Comparison of ENCODE assay signal across 8 cellular contexts in the genomic region with DNA sequence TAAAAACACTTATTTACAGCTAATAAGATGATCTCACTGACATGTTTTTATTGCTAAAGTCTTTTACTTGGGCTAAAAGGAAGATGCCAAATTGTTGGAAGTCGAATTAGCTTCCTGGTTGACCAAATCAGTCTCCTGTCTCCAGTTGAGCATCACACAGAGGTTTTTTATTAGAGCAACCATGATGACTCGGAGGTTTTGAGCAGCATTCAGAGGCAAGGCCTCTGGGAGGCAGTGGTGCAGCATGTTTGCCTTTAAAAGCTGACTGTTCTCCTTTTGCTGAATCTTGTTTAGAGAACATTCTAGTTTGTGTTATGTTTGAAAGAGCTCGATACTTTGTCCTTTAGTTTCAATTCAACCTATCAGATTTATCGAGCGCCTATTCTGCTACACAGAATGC. TPM values are rescaled to one million over a fixed set of nuclear protein-coding genes. Genes with fewer than 3 reads are reported as not detected.
DNase-seq lines count a peak whose midpoint lies in the region; ATAC-seq and TF ChIP-seq lines count a peak whose summit lies in the region.

No MANE protein-coding gene starts in this region.

- no CpG with 5 or more reads among the region's 5 CpGs for WGBS in trophoblast cell (ENCODE audit: extremely low coverage, insufficient coverage, insufficient read length)

- peaks cover 7% of the 10 kb centered on the region for H3K4me1 Mint-ChIP-seq in activated T-cell treated with anti-CD3 and anti-CD28 coated beads, Interleukin-2, amount 50 U/mL, for 24 hours (ENCODE audit: low read depth)

- H2BK120ac ChIP-seq in trophoblast cell (ENCODE audit: insufficient read depth, low read length, poor library complexity), result no peak overlapping the region

- H3K14ac ChIP-seq in trophoblast cell (ENCODE audit: low read length), result no peak overlapping the region

- H3K27me3 ChIP-seq in BJ (ENCODE audit: control insufficient read depth, insufficient read depth, low read length) (peaks cover 3% of the 10 kb centered on the region; the same call in 1 of the 2 replicates), trophoblast cell (ENCODE audit: insufficient read depth, low read length) (peaks cover 12% of the 10 kb centered on the region)

- H2BK5ac ChIP-seq in trophoblast cell (ENCODE audit: low read depth, low read length, poor library complexity), result no peak overlapping the region

- H3K9me3 ChIP-seq in HEK293 (ENCODE audit: control insufficient read depth, insufficient read depth, low read depth, low read length) (no peaks in the 10 kb centered on the region), trophoblast cell (ENCODE audit: insufficient read depth, low read depth, low read length) (no peaks in the 10 kb centered on the region)

- TF ChIP-seq CTCF in BJ (IDR thresholded peaks at IDR 0.05; ENCODE audit: insufficient read depth, low read depth, low read length) (peak; percentile 71), HEK293 (tag by site-specific recombination; IDR thresholded peaks at IDR 0.05) (no peak), fibroblast of pulmonary artery (IDR thresholded peaks at IDR 0.05; ENCODE audit: low read length, missing control alignments) (peak; percentile 51)

- H2AFZ ChIP-seq in trophoblast cell (ENCODE audit: insufficient read depth, low read length, poor library complexity), result no peak overlapping the region

- no peaks in the 10 kb centered on the region for H3K79me1 ChIP-seq in trophoblast cell (ENCODE audit: low read length)

- POLR2A ChIA-PET in BJ (lab: Charles Lee), result interaction anchor here (0.6 to 0.8 kb wide), 2 partner anchors 9 to 283 kb away, joined by 3 to 5 read pairs; no protein-coding TSS in a partner anchor
- POLR2A ChIA-PET in HEK293 (lab: Yijun Ruan, JAX), result interaction anchor here (0.6 to 1.2 kb wide), 3 partner anchors 14 to 37 kb away, joined by 3 read pairs; no protein-coding TSS in a partner anchor

- no peaks in the 10 kb centered on the region for H3K4me1 ChIP-seq in HEK293 (ENCODE audit: control insufficient read depth, insufficient read depth, low read length)
- peaks cover 6 to 12% of the 10 kb centered on the region in 2 experiments for H3K4me1 ChIP-seq in trophoblast cell (ENCODE audit: control insufficient read depth in 1 of 2, insufficient read depth in 2 of 2, low read length in 2 of 2)

- H3K9me3 Mint-ChIP-seq in activated T-cell treated with anti-CD3 and anti-CD28 coated beads, Interleukin-2, amount 50 U/mL, for 24 hours, result no peaks in the 10 kb centered on the region

- no peak overlapping the region for H3K4me2 ChIP-seq in trophoblast cell (ENCODE audit: low read length)

- H3K27ac Mint-ChIP-seq in activated T-cell treated with anti-CD3 and anti-CD28 coated beads, Interleukin-2, amount 50 U/mL, for 24 hours, result no peak overlapping the region

- no peak overlapping the region for H3K9ac ChIP-seq in trophoblast cell (ENCODE audit: low read length)

- H3K27ac ChIP-seq in HEK293 (ENCODE audit: extremely low read depth, low read depth, low read length) (no peak overlapping the region), trophoblast cell (ENCODE audit: low read depth, low read length) (no peak overlapping the region)

- DNase-seq in BJ (ENCODE audit: low read depth) (peak; percentile 45), RKO (ENCODE audit: low spot score) (peak; percentile 58), fibroblast of pulmonary artery (ENCODE audit: low read depth) (peak; percentile 73), trophoblast cell (peak; percentile 24 to 52)
- no peak for DNase-seq in activated T-cell treated with anti-CD3 and anti-CD28 coated beads, Interleukin-2, amount 50 U/mL, for 24 hours

- H4K12ac ChIP-seq in trophoblast cell (ENCODE audit: low read depth, low read length), result no peak overlapping the region

- H3K23ac ChIP-seq in trophoblast cell (ENCODE audit: low read length), result no peak overlapping the region

- ATAC-seq in GM18858 (IDR thresholded peaks at IDR 0.05; ENCODE audit: unreplicated experiment), result no peak
- ATAC-seq in HG02588 (IDR thresholded peaks at IDR 0.05; ENCODE audit: unreplicated experiment), result no peak

- H4K8ac ChIP-seq in trophoblast cell (ENCODE audit: low read depth, low read length), result no peak overlapping the region

- H3K4ac ChIP-seq in trophoblast cell (ENCODE audit: low read depth, low read length), result no peak overlapping the region

- H3K36me3 Mint-ChIP-seq in activated T-cell treated with anti-CD3 and anti-CD28 coated beads, Interleukin-2, amount 50 U/mL, for 24 hours (ENCODE audit: low read depth), result no peaks in the 10 kb centered on the region

- no peak overlapping the region for H2AK5ac ChIP-seq in trophoblast cell (ENCODE audit: low read length)

- peaks cover 71% of the 10 kb centered on the region for H3K27me3 Mint-ChIP-seq in activated T-cell treated with anti-CD3 and anti-CD28 coated beads, Interleukin-2, amount 50 U/mL, for 24 hours

- no peak overlapping the region for H3K4me3 Mint-ChIP-seq in activated T-cell treated with anti-CD3 and anti-CD28 coated beads, Interleukin-2, amount 50 U/mL, for 24 hours

- H4K91ac ChIP-seq in trophoblast cell (ENCODE audit: low read depth, low read length), result no peak overlapping the region

- CTCF ChIA-PET in BJ (lab: Yijun Ruan, JAX) (interaction anchor here (0.6 to 2.8 kb wide), 26 partner anchors 9 to 629 kb away, joined by 3 to 18 read pairs (median 3); partner anchors contain the start of gene APBB2), HEK293 (lab: Yijun Ruan, JAX) (interaction anchor here (0.5 to 2.4 kb wide), 10 partner anchors 11 to 628 kb away, joined by 3 to 9 read pairs (median 4); partner anchors contain the start of gene APBB2)

- H3K36me3 ChIP-seq in BJ (ENCODE audit: control insufficient read depth, insufficient read depth, low read length) (peaks cover 15% of the 10 kb centered on the region), HEK293 (ENCODE audit: control insufficient read depth in 2 of 2, insufficient read depth in 1 of 2, low read length in 2 of 2) (peaks cover 19 to 61% of the 10 kb centered on the region in 2 experiments), trophoblast cell (ENCODE audit: control insufficient read depth in 1 of 2, insufficient read depth in 2 of 2, low read length in 2 of 2) (peaks cover 0 to 6% of the 10 kb centered on the region in 2 experiments)

- no peak overlapping the region for H3K4me3 ChIP-seq in BJ (ENCODE audit: low read depth, low read length)
- no peak overlapping the region for H3K4me3 ChIP-seq in HEK293 (ENCODE audit: low read depth, low read length)
- H3K4me3 ChIP-seq in fibroblast of pulmonary artery (replicated peaks; ENCODE audit: low read depth, low read length), result no peak overlapping the region
- H3K4me3 ChIP-seq in trophoblast cell (ENCODE audit: low read depth, low read length), result no peak overlapping the region

- no peaks in the 10 kb centered on the region for H3K79me2 ChIP-seq in trophoblast cell (ENCODE audit: control insufficient read depth, insufficient read depth, low read length, poor library complexity)

- H2BK12ac ChIP-seq in trophoblast cell (ENCODE audit: low read length), result no peak overlapping the region

- no peak overlapping the region for H3K18ac ChIP-seq in trophoblast cell (ENCODE audit: low read length)

TF ChIP-seq in HEK293, 187 proteins besides CTCF, POLR2A, EP300 and RAD21:
- TF ChIP-seq ZBTB11 (tag by site-specific recombination; conservative IDR thresholded peaks at IDR 0.05; ENCODE audit: low read depth) (no peak), ZNF654 (tag by site-specific recombination; IDR thresholded peaks at IDR 0.05; ENCODE audit: low read depth) (peak; percentile 40), ZBTB8A (tag by site-specific recombination; IDR thresholded peaks at IDR 0.05) (peak; percentile 31; the same call in 1 of the 2 replicates)

RNA-seq across cellular contexts. Expression of gene UCHL1, which starts 2.1 kb away (rescaled TPM):
- 1,295 and 1,743 TPM in 2 replicates for polyA plus RNA-seq in BJ (2011; rRNA removed)
- 240 and 358 TPM in 2 replicates for polyA minus RNA-seq in BJ (2011; rRNA and poly(A)+ RNA removed)
- polyA plus RNA-seq in trophoblast cell (2013), result 95.0 and 114 TPM in 2 replicates

RNA-seq across cellular contexts. Expression of gene APBB2, which starts 44.4 kb away (rescaled TPM):
- 50.3 and 52.9 TPM in 2 replicates for polyA plus RNA-seq in BJ (2011; rRNA removed)
- polyA minus RNA-seq in BJ (2011; rRNA and poly(A)+ RNA removed), result 61.1 and 67.8 TPM in 2 replicates
- 41.4 and 45.0 TPM in 2 replicates for polyA plus RNA-seq in trophoblast cell (2013)
